ENCODE assay signal across 13 cellular contexts in genomic region chr3:21462151-21462550, GRCh38.
DNase-seq lines count a peak whose midpoint lies in the region; ATAC-seq and TF ChIP-seq lines count a peak whose summit lies in the region.
"Had no signal": no experiment of that assay in that cellular context is flagged by ENCODE, and none has a peak within 500 bp of the region (broad histone marks: within the 10 kb centered on the region; RNA-seq: fewer than 3 reads in every experiment).

No MANE protein-coding gene starts in this region.

- no peak for TF ChIP-seq CTCF in HFFc6 (IDR thresholded peaks at IDR 0.05)

- no peaks in the 10 kb centered on the region for H3K9me3 Mint-ChIP-seq in HFFc6
- H3K9me3 Mint-ChIP-seq: H9 had no signal

- ATAC-seq in GM19397 (IDR thresholded peaks at IDR 0.05; ENCODE audit: unreplicated experiment): no peak
- no peak for ATAC-seq in HG02610 (IDR thresholded peaks at IDR 0.05; ENCODE audit: unreplicated experiment)
- ATAC-seq: CD8-positive, alpha-beta T cell had no signal

- H3K27me3 Mint-ChIP-seq in HFFc6 (ENCODE audit: insufficient read depth): no peaks in the 10 kb centered on the region; the same call in none of the 2 replicates
- H3K27me3 Mint-ChIP-seq: B cell had no signal

- no peak overlapping the region for H3K4me3 Mint-ChIP-seq in HFFc6
- H3K4me3 Mint-ChIP-seq: B cell; CD8-positive, alpha-beta T cell; H9 had no signal

- no peak for TF ChIP-seq POLR2A in erythroblast (IDR thresholded peaks at IDR 0.05; ENCODE audit: low read length)

- peak overlapping the region; percentile 46; the same call in 1 of the 2 replicates for H3K27ac Mint-ChIP-seq in HFFc6
- H3K27ac Mint-ChIP-seq: B cell; CD8-positive, alpha-beta T cell; H9 had no signal

- peaks cover 53% of the 10 kb centered on the region for H3K4me1 Mint-ChIP-seq in HFFc6 (ENCODE audit: low read depth)
- H3K4me1 Mint-ChIP-seq: B cell, H9 had no signal

- H3K36me3 Mint-ChIP-seq in HFFc6 (ENCODE audit: low read depth): no peaks in the 10 kb centered on the region
- H3K36me3 Mint-ChIP-seq: CD8-positive, alpha-beta T cell had no signal

- DNase-seq in EH (ENCODE audit: low read depth) (peak; percentile 46), HFFc6 (peak; percentile 29), fibroblast of peridontal ligament (ENCODE audit: extremely low read depth) (peak; percentile 23), GDM1 (lab: John Stamatoyannopoulos, UW) (no peak), erythroblast (lab: John Stamatoyannopoulos, UW) (no peak)
- DNase-seq: ACHN; Calu3; CD8-positive, alpha-beta T cell; DMS79 treated with DMSO at 0.1 percent for 48 hours; H9 had no signal

Comparison
In these comparisons a context has a peak if more than half of its experiments do, and no peak if none do; other contexts are left out.
1. DNase-seq: peak in EH (single experiment), HFFc6 (single experiment) and fibroblast of peridontal ligament (single experiment); none in GDM1 (single experiment) and erythroblast (0 of 2).